In genomic region chr6:129849456-129849855, GRCh38 we compare ENCODE assay signal across 19 cellular contexts. TPM values are rescaled to one million over a fixed set of nuclear protein-coding genes. Genes with fewer than 3 reads are reported as not detected.
DNase-seq lines count a peak whose midpoint lies in the region; ATAC-seq, FAIRE-seq and TF ChIP-seq lines count a peak whose summit lies in the region.
"Had no signal": no experiment of that assay in that cellular context is flagged by ENCODE, and none has a peak within 500 bp of the region (broad histone marks: within the 10 kb centered on the region; RNA-seq: fewer than 3 reads in every experiment).

No MANE protein-coding gene starts in this region.

- H3K27ac Mint-ChIP-seq in MCF 10A (ENCODE audit: low read depth, unreplicated experiment) (peak overlapping the region; percentile 70), astrocyte (ENCODE audit: unreplicated experiment) (no peak overlapping the region), Caco-2 (ENCODE audit: unreplicated experiment) (no peak overlapping the region)
- H3K27ac Mint-ChIP-seq: activated CD4-positive, alpha-beta T cell treated with anti-CD3 and anti-CD28 coated beads, Interleukin-2, amount 10 ng/mL, durations not matched to agents 7 days and 5 days; dendritic cell treated with granulocyte-macrophage colony-stimulating factor and Interleukin-4, amounts not matched to agents 40 ng/mL and 50 ng/mL, for 4 days; stimulated activated effector memory CD8-positive, alpha-beta T cell treated with anti-CD3 and anti-CD28 coated beads, Interleukin-12 subunit alpha, Interleukin-12 subunit beta, amount 100 ng/mL, for 72 hours; type B pancreatic cell had no signal

- no peaks in the 10 kb centered on the region for H4K20me1 ChIP-seq in astrocyte (ENCODE audit: insufficient read depth, low read length)

- H3K4me1 Mint-ChIP-seq in MCF 10A (ENCODE audit: insufficient read depth, unreplicated experiment): peaks cover 25% of the 10 kb centered on the region
- H3K4me1 Mint-ChIP-seq in astrocyte (ENCODE audit: low read depth, unreplicated experiment): peaks cover 8% of the 10 kb centered on the region
- H3K4me1 Mint-ChIP-seq in Caco-2 (ENCODE audit: low read depth, unreplicated experiment): no peaks in the 10 kb centered on the region

- no peaks in the 10 kb centered on the region for H3K79me2 ChIP-seq in astrocyte (ENCODE audit: insufficient read depth, low read length)

- H2AFZ ChIP-seq in astrocyte (ENCODE audit: low read depth, low read length): no peak overlapping the region

- no peaks in the 10 kb centered on the region for H3K9me3 ChIP-seq in breast epithelium
- no peaks in the 10 kb centered on the region for H3K9me3 ChIP-seq in astrocyte (ENCODE audit: insufficient read depth, low read depth, low read length)
- no peaks in the 10 kb centered on the region for H3K9me3 ChIP-seq in Caco-2

- H3K4me2 ChIP-seq in astrocyte (ENCODE audit: low read length): no peak overlapping the region

- no peak overlapping the region for H3K9ac ChIP-seq in astrocyte (ENCODE audit: low read length)

- POLR2A ChIA-PET in MCF 10A (lab: Yijun Ruan, JAX) (no interaction called here), Caco-2 (lab: Charles Lee) (no interaction called here)

- H3K27ac ChIP-seq in breast epithelium (no peak overlapping the region), astrocyte (ENCODE audit: low read depth, low read length) (no peak overlapping the region)
- H3K27ac ChIP-seq: adrenal gland had no signal

- intact Hi-C loops in MCF 10A (cut with micrococcal nuclease): no loop called here
- intact Hi-C loops in breast epithelium (cut with DNase I; ENCODE audit: low total_unique reads): no loop called here
- intact Hi-C loops in Caco-2 (cut with micrococcal nuclease; ENCODE audit: unreplicated experiment): no loop called here

- ATAC-seq in HG02571 (IDR thresholded peaks at IDR 0.05; ENCODE audit: unreplicated experiment): no peak
- ATAC-seq: activated T-cell treated with anti-CD3 and anti-CD28 coated beads, Interleukin-2, amount 50 U/mL, for 4 hours; stimulated activated effector memory CD8-positive, alpha-beta T cell treated with anti-CD3 and anti-CD28 coated beads, Interleukin-12 subunit alpha, Interleukin-12 subunit beta, amount 100 ng/mL, for 72 hours had no signal

- H3K4me3 Mint-ChIP-seq in MCF 10A (ENCODE audit: unreplicated experiment) (no peak overlapping the region), astrocyte (ENCODE audit: unreplicated experiment) (no peak overlapping the region), Caco-2 (ENCODE audit: unreplicated experiment) (no peak overlapping the region)
- H3K4me3 Mint-ChIP-seq: activated CD4-positive, alpha-beta T cell treated with anti-CD3 and anti-CD28 coated beads, Interleukin-2, amount 10 ng/mL, durations not matched to agents 7 days and 5 days; activated T-cell treated with anti-CD3 and anti-CD28 coated beads, Interleukin-2, amount 50 U/mL, for 4 hours; dendritic cell treated with granulocyte-macrophage colony-stimulating factor and Interleukin-4, amounts not matched to agents 40 ng/mL and 50 ng/mL, for 4 days; stimulated activated effector memory CD8-positive, alpha-beta T cell treated with anti-CD3 and anti-CD28 coated beads, Interleukin-12 subunit alpha, Interleukin-12 subunit beta, amount 100 ng/mL, for 72 hours; type B pancreatic cell had no signal

- TF ChIP-seq POLR2A in breast epithelium (IDR thresholded peaks at IDR 0.05): no peak

- H3K36me3 Mint-ChIP-seq in MCF 10A (ENCODE audit: insufficient read depth, unreplicated experiment) (peaks cover 11% of the 10 kb centered on the region), astrocyte (ENCODE audit: low read depth, unreplicated experiment) (no peaks in the 10 kb centered on the region), Caco-2 (ENCODE audit: insufficient read depth, unreplicated experiment) (no peaks in the 10 kb centered on the region)
- H3K36me3 Mint-ChIP-seq: stimulated activated effector memory CD8-positive, alpha-beta T cell treated with anti-CD3 and anti-CD28 coated beads, Interleukin-12 subunit alpha, Interleukin-12 subunit beta, amount 100 ng/mL, for 72 hours; type B pancreatic cell had no signal

- no peak for TF ChIP-seq CTCF in MCF 10A (IDR thresholded peaks at IDR 0.05; ENCODE audit: unreplicated experiment)
- TF ChIP-seq CTCF in breast epithelium (IDR thresholded peaks at IDR 0.05): no peak
- no peak for TF ChIP-seq CTCF in astrocyte (IDR thresholded peaks at IDR 0.05; ENCODE audit: insufficient read depth, low read depth, low read length)
- no peak for TF ChIP-seq CTCF in Caco-2 (IDR thresholded peaks at IDR 0.05; ENCODE audit: insufficient read depth in 1 of 2, low read depth in 1 of 2, low read length in 1 of 2, severe bottlenecking in 1 of 2, unreplicated experiment in 1 of 2)

- no peaks in the 10 kb centered on the region for H3K4me1 ChIP-seq in breast epithelium
- H3K4me1 ChIP-seq in astrocyte (ENCODE audit: insufficient read depth, low read length): peaks cover 13% of the 10 kb centered on the region
- no peaks in the 10 kb centered on the region for H3K4me1 ChIP-seq in Caco-2

- no peaks in the 10 kb centered on the region for H3K27me3 Mint-ChIP-seq in MCF 10A (ENCODE audit: insufficient read depth, unreplicated experiment)
- no peaks in the 10 kb centered on the region for H3K27me3 Mint-ChIP-seq in astrocyte (ENCODE audit: low read depth, unreplicated experiment)
- peaks cover 5% of the 10 kb centered on the region for H3K27me3 Mint-ChIP-seq in Caco-2 (ENCODE audit: insufficient read depth, unreplicated experiment)

- BruUV-seq in MCF 10A (replicated peaks; lab: Mats Ljungman, UMichigan): no TSS peak
- BruUV-seq in Caco-2 (replicated peaks; lab: Mats Ljungman, UMichigan): no TSS peak

- FAIRE-seq in astrocyte (lab: Jason Lieb, UNC): no peak
- FAIRE-seq: GM18507 had no signal

- H3K36me3 ChIP-seq in breast epithelium (no peaks in the 10 kb centered on the region), astrocyte (ENCODE audit: insufficient read depth, low read length) (no peaks in the 10 kb centered on the region), Caco-2 (ENCODE audit: control insufficient read depth, insufficient read depth, low read length) (no peaks in the 10 kb centered on the region)
- H3K36me3 ChIP-seq: adrenal gland had no signal

- H3K9me3 Mint-ChIP-seq in MCF 10A (ENCODE audit: unreplicated experiment) (peaks cover 14% of the 10 kb centered on the region), astrocyte (ENCODE audit: unreplicated experiment) (no peaks in the 10 kb centered on the region), Caco-2 (ENCODE audit: unreplicated experiment) (no peaks in the 10 kb centered on the region)
- H3K9me3 Mint-ChIP-seq: activated CD4-positive, alpha-beta T cell treated with anti-CD3 and anti-CD28 coated beads, Interleukin-2, amount 10 ng/mL, durations not matched to agents 7 days and 5 days; activated T-cell treated with anti-CD3 and anti-CD28 coated beads, Interleukin-2, amount 50 U/mL, for 4 hours; dendritic cell treated with granulocyte-macrophage colony-stimulating factor and Interleukin-4, amounts not matched to agents 40 ng/mL and 50 ng/mL, for 4 days; stimulated activated effector memory CD8-positive, alpha-beta T cell treated with anti-CD3 and anti-CD28 coated beads, Interleukin-12 subunit alpha, Interleukin-12 subunit beta, amount 100 ng/mL, for 72 hours; type B pancreatic cell had no signal

- CTCF ChIA-PET in MCF 10A (lab: Yijun Ruan, JAX) (no interaction called here), Caco-2 (lab: Charles Lee) (no interaction called here)

- no peak overlapping the region for H3K4me3 ChIP-seq in breast epithelium
- no peak overlapping the region for H3K4me3 ChIP-seq in astrocyte (ENCODE audit: insufficient read depth, low read depth, low read length)
- H3K4me3 ChIP-seq in Caco-2 (ENCODE audit: low read depth, low read length): no peak overlapping the region
- H3K4me3 ChIP-seq: adrenal gland had no signal

- no peaks in the 10 kb centered on the region for H3K27me3 ChIP-seq in breast epithelium
- no peaks in the 10 kb centered on the region for H3K27me3 ChIP-seq in astrocyte (ENCODE audit: insufficient read depth, low read length)
- no peaks in the 10 kb centered on the region for H3K27me3 ChIP-seq in Caco-2 (replicated peaks; ENCODE audit: control insufficient read depth, insufficient read depth, low read length)

- DNase-seq in MCF 10A (ENCODE audit: unreplicated experiment): peak; percentile 98
- DNase-seq in breast epithelium (ENCODE audit: low spot score in 2 of 2): no peak
- DNase-seq in astrocyte (ENCODE audit: low read depth): peak; percentile 74
- DNase-seq in fibroblast of peridontal ligament (ENCODE audit: extremely low read depth): peak; percentile 75
- DNase-seq in DMS79 (lab: John Stamatoyannopoulos, UW): no peak
- no peak for DNase-seq in activated naive CD4-positive, alpha-beta T cell treated with Interleukin-2 at 50 U/mL for 16 hours
- no peak for DNase-seq in Caco-2
- DNase-seq: activated CD4-positive, alpha-beta T cell treated with anti-CD3 and anti-CD28 coated beads, Interleukin-2, amount 10 ng/mL, durations not matched to agents 7 days and 5 days; activated T-cell treated with anti-CD3 and anti-CD28 coated beads, Interleukin-2, amount 50 U/mL, for 4 hours; NCI-H2029; NCI-H748 treated with DMSO at 0.1 percent for 48 hours; occipital lobe had no signal

RNA-seq across cellular contexts. Expression of gene TMEM244, which starts 11.7 kb away (rescaled TPM):
- total RNA-seq in MCF 10A (2022): not detected in 2 replicates
- total RNA-seq in breast epithelium: not detected
- not detected in 2 replicates for total RNA-seq in astrocyte
- not detected in 2 replicates for total RNA-seq in Caco-2 (2022)
- total RNA-seq: activated CD4-positive, alpha-beta T cell treated with anti-CD3 and anti-CD28 coated beads, Interleukin-2, amount 10 ng/mL, durations not matched to agents 7 days and 5 days; activated T-cell treated with anti-CD3 and anti-CD28 coated beads, Interleukin-2, amount 50 U/mL, for 4 hours; adrenal gland; T-helper 2 cell treated with Interferon-gamma antibody and Interleukin-4, amounts not matched to agents 100 ng/mL and 5 ng/mL, for 36 hours had no signal

Comparison
In these comparisons a context has a peak if more than half of its experiments do, and no peak if none do; other contexts are left out.
1. DNase-seq: peak in MCF 10A (single experiment), astrocyte (single experiment) and fibroblast of peridontal ligament (single experiment); none in breast epithelium (0 of 2), DMS79 (single experiment), activated naive CD4-positive, alpha-beta T cell treated with Interleukin-2 at 50 U/mL for 16 hours (single experiment) and Caco-2 (0 of 2).